ENCODE assay signal across 12 cellular contexts in the genomic region with DNA sequence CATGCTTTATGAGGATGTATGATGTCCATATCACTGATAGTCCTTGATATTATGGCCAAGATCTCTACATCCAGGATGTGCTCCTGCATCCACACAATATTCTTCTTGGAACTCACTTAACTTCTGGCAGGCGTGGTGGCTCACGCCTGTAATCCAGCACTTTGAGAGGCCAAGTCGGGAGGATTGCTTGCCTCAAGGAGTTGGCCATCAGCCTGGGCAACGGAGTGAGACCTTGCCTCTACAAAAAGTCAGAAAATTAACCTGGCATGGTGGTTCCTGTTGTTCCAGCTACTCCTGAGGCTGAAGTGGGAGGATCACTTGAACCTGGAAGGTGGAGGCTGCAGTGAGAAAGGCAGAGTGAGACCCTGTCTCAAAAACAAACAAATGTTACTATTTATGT. TPM values are rescaled to one million over a fixed set of nuclear protein-coding genes. Genes with fewer than 3 reads are reported as not detected.
DNase-seq lines count a peak whose midpoint lies in the region; ATAC-seq, FAIRE-seq and TF ChIP-seq lines count a peak whose summit lies in the region.
"Had no signal": no experiment of that assay in that cellular context is flagged by ENCODE, and none has a peak within 500 bp of the region (broad histone marks: within the 10 kb centered on the region; RNA-seq: fewer than 3 reads in every experiment).

No MANE protein-coding gene starts in this region.

- CTCF ChIA-PET in A549 (lab: Yijun Ruan, JAX) (no interaction called here), WTC11 (lab: Charles Lee) (no interaction called here)

- TF ChIP-seq CTCF in A549 (IDR thresholded peaks at IDR 0.05) = no peak
- TF ChIP-seq CTCF in WTC11 (IDR thresholded peaks at IDR 0.05) = no peak

- no peak for TF ChIP-seq RAD21 in A549 (conservative IDR thresholded peaks at IDR 0.05 in 1 of 2, IDR thresholded peaks at IDR 0.05 in 1 of 2)

- peak overlapping the region; percentile 98 for H3K4me3 Mint-ChIP-seq in WTC11

- POLR2A ChIA-PET in A549 (lab: Yijun Ruan, JAX) (interaction anchor here (2.9 kb wide), 1 partner anchor 53 kb away, joined by 61 read pairs; a partner anchor contains a TSS), WTC11 (lab: Charles Lee) (interaction anchor here (3.5 kb wide), 1 partner anchor 53 kb away, joined by 68 read pairs; a partner anchor contains a TSS)

- H3K36me3 Mint-ChIP-seq in WTC11 = peaks cover 26% of the 10 kb centered on the region

- H3K9me3 Mint-ChIP-seq in WTC11 = 0 out of 2 replicates have a peak, but pooled peaks cover 2% of the 10 kb centered on the region

- peaks cover 17% of the 10 kb centered on the region for H3K36me3 ChIP-seq in iPS-18a (ENCODE audit: control insufficient read depth, low read depth, low read length)

- FAIRE-seq in A549 (lab: Jason Lieb, UNC) = no peak

- DNase-seq in A549 (ENCODE audit: low read depth in 1 of 2, low spot score in 1 of 2) (no peak), ELF-1 (ENCODE audit: low read depth, low spot score) (peak; percentile 8), WTC11 (ENCODE audit: low spot score) (no peak), AG08395 (ENCODE audit: low spot score) (no peak)
- DNase-seq: amniotic stem cell; MV-4-11; NK-92 treated with Interleukin-12 subunit alpha and Interleukin-12 subunit beta, amount 100 ng/mL, for 24 hours; retina had no signal

- ATAC-seq in A549 (no peak), WTC11 (no peak), HG03175 (IDR thresholded peaks at IDR 0.05; ENCODE audit: unreplicated experiment) (no peak), HG03095 (IDR thresholded peaks at IDR 0.05; ENCODE audit: unreplicated experiment) (no peak), GM18858 (IDR thresholded peaks at IDR 0.05; ENCODE audit: unreplicated experiment) (no peak)

- H3K9me3 ChIP-seq in A549 (no peaks in the 10 kb centered on the region), iPS-18a (ENCODE audit: control insufficient read depth, low read depth, low read length) (no peaks in the 10 kb centered on the region)

- TF ChIP-seq POLR2A in A549 (IDR thresholded peaks at IDR 0.05; ENCODE audit: low read length) = no peak

- H3K4me2 ChIP-seq in A549 = peak overlapping the region; percentile 73

- peak overlapping the region; percentile 100 for H3K9ac ChIP-seq in iPS-18a (ENCODE audit: low read length)

- peak overlapping the region; percentile 82; the same call in 1 of the 2 replicates for H3K27ac Mint-ChIP-seq in WTC11

- H3K27ac ChIP-seq in A549 = no peak overlapping the region
- no peak overlapping the region for H3K27ac ChIP-seq in iPS-18a (ENCODE audit: low read length)

- WGBS in A549 (ENCODE audit: missing lambda C conversion rate) = 90% methylated on average over 4 of the region's 4 CpGs

- no peak overlapping the region for H3K4me3 ChIP-seq in A549
- H3K4me3 ChIP-seq in iPS-18a (ENCODE audit: low read length) = peak overlapping the region; percentile 96

- peaks cover 13% of the 10 kb centered on the region for H3K4me1 Mint-ChIP-seq in WTC11

- no peaks in the 10 kb centered on the region for H3K27me3 Mint-ChIP-seq in WTC11 (ENCODE audit: low read depth)

- peaks cover 6% of the 10 kb centered on the region; the same call in 1 of the 3 replicates for H3K4me1 ChIP-seq in A549
- H3K4me1 ChIP-seq in iPS-18a (ENCODE audit: control insufficient read depth, low read depth, low read length) = peaks cover 5% of the 10 kb centered on the region

- H3K27me3 ChIP-seq in iPS-18a (ENCODE audit: control insufficient read depth, insufficient read depth, low read length) = no peaks in the 10 kb centered on the region

- no peak for TF ChIP-seq EP300 in A549 (IDR thresholded peaks at IDR 0.05)

TF ChIP-seq in A549, 52 proteins besides CTCF, POLR2A, EP300 and RAD21 (continues in another document):
- TF ChIP-seq CEBPB (IDR thresholded peaks at IDR 0.05) (no peak), MAFK (IDR thresholded peaks at IDR 0.05; ENCODE audit: partially characterized antibody) (no peak), FOXS1 (CRISPR knock-in tag; IDR thresholded peaks at IDR 0.05) (no peak), ZNF302 (CRISPR knock-in tag; IDR thresholded peaks at IDR 0.05) (no peak)
- TF ChIP-seq, protein P1, sequence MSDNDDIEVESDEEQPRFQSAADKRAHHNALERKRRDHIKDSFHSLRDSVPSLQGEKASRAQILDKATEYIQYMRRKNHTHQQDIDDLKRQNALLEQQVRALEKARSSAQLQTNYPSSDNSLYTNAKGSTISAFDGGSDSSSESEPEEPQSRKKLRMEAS (IDR thresholded peaks at IDR 0.05) = no peak
- TF ChIP-seq, protein P2, sequence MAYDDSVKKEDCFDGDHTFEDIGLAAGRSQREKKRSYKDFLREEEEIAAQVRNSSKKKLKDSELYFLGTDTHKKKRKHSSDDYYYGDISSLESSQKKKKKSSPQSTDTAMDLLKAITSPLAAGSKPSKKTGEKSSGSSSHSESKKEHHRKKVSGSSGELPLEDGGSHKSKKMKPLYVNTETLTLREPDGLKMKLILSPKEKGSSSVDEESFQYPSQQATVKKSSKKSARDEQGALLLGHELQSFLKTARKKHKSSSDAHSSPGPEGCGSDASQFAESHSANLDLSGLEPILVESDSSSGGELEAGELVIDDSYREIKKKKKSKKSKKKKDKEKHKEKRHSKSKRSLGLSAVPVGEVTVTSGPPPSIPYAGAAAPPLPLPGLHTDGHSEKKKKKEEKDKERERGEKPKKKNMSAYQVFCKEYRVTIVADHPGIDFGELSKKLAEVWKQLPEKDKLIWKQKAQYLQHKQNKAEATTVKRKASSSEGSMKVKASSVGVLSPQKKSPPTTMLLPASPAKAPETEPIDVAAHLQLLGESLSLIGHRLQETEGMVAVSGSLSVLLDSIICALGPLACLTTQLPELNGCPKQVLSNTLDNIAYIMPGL (CRISPR knock-in tag; IDR thresholded peaks at IDR 0.05; ENCODE audit: borderline replicate concordance) = no peak

TF ChIP-seq in WTC11, 78 proteins besides CTCF, POLR2A, EP300 and RAD21:
- TF ChIP-seq NFYB (CRISPR knock-in tag; conservative IDR thresholded peaks at IDR 0.05; ENCODE audit: low read depth) = no peak
- no peak for TF ChIP-seq FOXK1 (CRISPR knock-in tag; IDR thresholded peaks at IDR 0.05)
- no peak for TF ChIP-seq ZNF423 (CRISPR knock-in tag; IDR thresholded peaks at IDR 0.05)

RNA-seq across cellular contexts. Expression of a gene that starts 2.3 kb away (rescaled TPM):
- polyA plus RNA-seq in A549 (2011; rRNA removed) (65.5 and 125 TPM in 2 replicates), A549 (2017; fragmentation: RNase III; extraction: RNeasy Plus Mini Kit Qiagen cat#74134 plus additional on column Dnase treatment) (434 to 480 TPM (median 446 TPM) in 3 replicates)
- polyA plus RNA-seq in A549 (2012; cell fraction: cytosol; rRNA removed) = 193 and 220 TPM in 2 replicates
- polyA plus RNA-seq in A549 (2012; cell fraction: nucleus; rRNA removed) = 249 and 286 TPM in 2 replicates
- polyA minus RNA-seq in A549 (2011; rRNA and poly(A)+ RNA removed) = 14.6 and 14.9 TPM in 2 replicates
- 493 to 580 TPM (median 496 TPM) in 3 replicates for total RNA-seq in WTC11 (2021)

RNA-seq across cellular contexts. Expression of a gene that starts 54.2 kb away (rescaled TPM):
- polyA plus RNA-seq in A549 (2011; rRNA removed) (164 and 321 TPM in 2 replicates), A549 (2017; fragmentation: RNase III; extraction: RNeasy Plus Mini Kit Qiagen cat#74134 plus additional on column Dnase treatment) (369 to 406 TPM (median 397 TPM) in 3 replicates)
- polyA plus RNA-seq in A549 (2012; cell fraction: cytosol; rRNA removed) = 148 and 201 TPM in 2 replicates
- polyA plus RNA-seq in A549 (2012; cell fraction: nucleus; rRNA removed) = 99.1 and 148 TPM in 2 replicates
- 28.8 and 30.9 TPM in 2 replicates for polyA minus RNA-seq in A549 (2011; rRNA and poly(A)+ RNA removed)
- total RNA-seq in WTC11 (2021) = 346 to 361 TPM (median 359 TPM) in 3 replicates

RNA-seq across cellular contexts. Expression of a gene that starts 54.3 kb away (rescaled TPM):
- polyA plus RNA-seq in A549 (2011; rRNA removed) (22.3 and 29.3 TPM in 2 replicates), A549 (2017; fragmentation: RNase III; extraction: RNeasy Plus Mini Kit Qiagen cat#74134 plus additional on column Dnase treatment) (41.0 to 43.5 TPM (median 42.8 TPM) in 3 replicates)
- 10.9 and 11.7 TPM in 2 replicates for polyA plus RNA-seq in A549 (2012; cell fraction: cytosol; rRNA removed)
- polyA plus RNA-seq in A549 (2012; cell fraction: nucleus; rRNA removed) = 5.2 and 6.0 TPM in 2 replicates
- 7.8 and 8.5 TPM in 2 replicates for polyA minus RNA-seq in A549 (2011; rRNA and poly(A)+ RNA removed)
- total RNA-seq in WTC11 (2021) = 72.3 to 78.3 TPM (median 75.0 TPM) in 3 replicates
